ENCODE assay signal across 19 cellular contexts in the genomic region with DNA sequence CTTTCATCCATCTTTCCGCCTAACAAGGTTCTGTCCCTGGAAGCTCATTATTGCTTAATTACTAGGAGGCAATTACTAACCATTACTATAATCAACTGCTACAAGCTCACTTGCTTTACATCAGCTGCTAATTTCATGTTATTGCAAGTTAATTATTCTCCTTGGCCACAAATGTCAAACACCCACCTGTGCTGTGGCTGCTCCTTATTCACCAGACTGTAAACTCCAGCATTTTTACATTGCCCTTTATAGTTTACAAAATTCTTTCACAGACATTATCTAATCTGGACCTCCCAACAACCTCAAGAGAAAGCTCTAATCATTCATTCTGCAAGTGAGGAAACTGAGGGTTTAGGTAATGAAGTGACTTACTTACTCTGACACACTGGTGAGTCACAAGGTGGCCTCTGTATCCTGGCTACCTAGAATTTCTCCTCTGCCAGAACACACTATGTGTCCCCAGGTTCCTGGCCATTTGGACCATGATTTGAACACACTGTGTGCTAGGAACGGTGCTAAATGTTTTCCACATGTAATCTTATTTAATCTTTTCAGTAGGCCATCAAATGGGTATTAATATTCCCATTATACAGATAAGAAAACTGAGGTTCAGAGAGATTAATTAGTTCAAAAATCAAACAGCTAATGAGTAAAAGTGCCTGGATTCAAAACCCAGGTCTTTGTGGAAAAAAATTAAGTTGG.
DNase-seq lines count a peak whose midpoint lies in the region; ATAC-seq, FAIRE-seq and TF ChIP-seq lines count a peak whose summit lies in the region.
"Had no signal": no experiment of that assay in that cellular context is flagged by ENCODE, and none has a peak within 500 bp of the region (broad histone marks: within the 10 kb centered on the region; RNA-seq: fewer than 3 reads in every experiment).

No MANE protein-coding gene starts in this region.

- H3K9ac ChIP-seq in OCI-LY3 (ENCODE audit: low read length): peak overlapping the region; percentile 26; the same call in 1 of the 2 replicates

- peak; percentile 75 to 84 for ATAC-seq in activated CD4-positive, CD25-positive, alpha-beta regulatory T cell treated with anti-CD3 and anti-CD28 coated beads, Interleukin-2, amount 50 U/mL, for 24 hours
- ATAC-seq: activated CD8-positive, alpha-beta memory T cell treated with anti-CD3 and anti-CD28 coated beads, Interleukin-2, amount 10 ng/mL, durations not matched to agents 7 days and 5 days; CD8-positive, alpha-beta T cell; GM23338; right cardiac atrium had no signal

- H3K4me3 ChIP-seq in OCI-LY3 (ENCODE audit: low read length): 0 out of 2 replicates have a peak overlapping the region, but pooled peaks have one; percentile 4
- H3K4me3 ChIP-seq: GM23338, lung had no signal

- H3K79me2 ChIP-seq in OCI-LY3 (ENCODE audit: low read length): peaks cover 96% of the 10 kb centered on the region

- DNase-seq in activated CD4-positive, CD25-positive, alpha-beta regulatory T cell (lab: John Stamatoyannopoulos, UW): no peak
- DNase-seq in GM19239 (ENCODE audit: insufficient read length, low spot score): no peak
- peak; percentile 71 for DNase-seq in kidney tubule cell (ENCODE audit: low spot score)
- DNase-seq in erythroblast (lab: John Stamatoyannopoulos, UW): no peak
- DNase-seq in HuH-7.5 (ENCODE audit: low spot score): no peak
- no peak for DNase-seq in H4 (ENCODE audit: low spot score)
- DNase-seq: 8988T; activated CD8-positive, alpha-beta memory T cell treated with anti-CD3 and anti-CD28 coated beads, Interleukin-2, amount 10 ng/mL, durations not matched to agents 7 days and 5 days; CD8-positive, alpha-beta T cell; KG1; NCI-H187 treated with DMSO at 0.1 percent for 48 hours; NCI-H82; right cardiac atrium; SHP77; T-helper 9 cell had no signal

- peak overlapping the region; percentile 43 for H3K27ac ChIP-seq in OCI-LY3 (ENCODE audit: low read length)

- no peaks in the 10 kb centered on the region for H3K9me3 ChIP-seq in OCI-LY3 (ENCODE audit: insufficient read depth, low read length)

- H2AFZ ChIP-seq in OCI-LY3 (ENCODE audit: low read depth, low read length): no peak overlapping the region
- H2AFZ ChIP-seq: GM23338 had no signal

- no peak for TF ChIP-seq POLR2A in erythroblast (IDR thresholded peaks at IDR 0.05; ENCODE audit: low read length)

- peaks cover 58% of the 10 kb centered on the region for H4K20me1 ChIP-seq in OCI-LY3 (ENCODE audit: insufficient read depth, low read length)

- peaks cover 91% of the 10 kb centered on the region for H3K4me1 ChIP-seq in OCI-LY3 (ENCODE audit: low read length)

- H3K27me3 ChIP-seq in OCI-LY3 (ENCODE audit: low read depth, low read length): no peaks in the 10 kb centered on the region

- TF ChIP-seq CTCF in OCI-LY3 (IDR thresholded peaks at IDR 0.05; ENCODE audit: low read depth, low read length): no peak

- H3K36me3 ChIP-seq in OCI-LY3 (replicated peaks; ENCODE audit: low read depth, low read length): peaks cover 31% of the 10 kb centered on the region

- H3K4me2 ChIP-seq in OCI-LY3 (ENCODE audit: low read length): peak overlapping the region; percentile 39
- H3K4me2 ChIP-seq: GM23338 had no signal

- FAIRE-seq in GM19239 (lab: Jason Lieb, UNC): peak; percentile 91
